8 cellular contexts compared by ENCODE assay signal in the genomic region with DNA sequence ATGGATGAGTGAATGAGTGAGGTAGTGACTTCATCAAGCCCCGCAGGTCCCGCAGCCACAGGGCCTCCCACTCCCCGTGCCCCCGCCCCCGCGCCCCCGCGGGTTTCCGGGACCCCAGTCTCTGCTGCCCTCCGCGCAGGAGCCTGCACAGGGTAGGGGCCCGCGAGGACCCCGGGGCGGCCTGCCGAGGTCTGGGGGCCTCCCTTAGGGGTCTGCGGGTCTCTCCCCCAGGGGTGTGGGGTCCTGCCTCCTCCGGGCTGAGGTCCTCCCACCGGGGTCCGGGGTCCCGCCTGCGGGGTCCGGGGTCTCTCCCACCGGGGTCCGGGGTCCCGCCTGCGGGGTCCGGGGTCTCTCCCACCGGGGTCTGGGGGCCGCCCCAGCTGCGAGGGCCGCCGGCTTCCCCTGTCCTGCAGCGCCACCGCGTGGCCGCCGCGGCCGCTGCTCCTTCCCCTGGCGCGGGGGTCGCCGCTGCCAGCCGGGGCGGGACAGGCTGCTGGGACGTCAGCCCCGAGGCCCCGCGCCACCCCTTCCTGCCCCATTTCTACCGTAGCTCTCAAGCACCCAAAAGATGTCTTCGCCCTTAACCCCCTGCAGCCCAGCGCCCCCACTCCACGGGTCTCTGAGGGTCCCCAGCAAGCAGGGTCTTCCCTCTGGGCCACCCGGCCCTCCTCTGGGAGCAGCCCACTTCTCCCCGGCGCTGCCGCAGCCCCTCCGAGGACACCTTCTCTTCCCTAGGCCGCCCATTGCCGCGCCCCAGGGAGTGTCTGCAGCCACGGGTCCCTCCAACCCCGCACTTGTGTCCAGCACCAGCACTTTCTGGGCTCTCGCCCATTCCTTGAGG. TPM values are rescaled to one million over a fixed set of nuclear protein-coding genes. Genes with fewer than 3 reads are reported as not detected.
DNase-seq lines count a peak whose midpoint lies in the region; ATAC-seq and TF ChIP-seq lines count a peak whose summit lies in the region.

No MANE protein-coding gene starts in this region.

- H3K27me3 ChIP-seq in ACC112 (ENCODE audit: insufficient read depth, low read length): no peaks in the 10 kb centered on the region
- H3K27me3 ChIP-seq in parathyroid adenoma (ENCODE audit: control insufficient read depth, insufficient read depth, low read length): no peaks in the 10 kb centered on the region

- no peaks in the 10 kb centered on the region for H3K36me3 Mint-ChIP-seq in activated CD4-positive, alpha-beta T cell treated with anti-CD3 and anti-CD28 coated beads, Interleukin-2, amount 10 ng/mL, durations not matched to agents 7 days and 5 days (ENCODE audit: low read depth)

- H3K79me2 ChIP-seq in ACC112 (ENCODE audit: control insufficient read depth, insufficient read depth, low read length, unreplicated experiment) (no peaks in the 10 kb centered on the region), parathyroid adenoma (no peaks in the 10 kb centered on the region)

- H2AFZ ChIP-seq in ACC112 (ENCODE audit: low read length, unreplicated experiment) (no peak overlapping the region), parathyroid adenoma (no peak overlapping the region)

- H3K4me3 Mint-ChIP-seq in activated CD4-positive, alpha-beta T cell treated with anti-CD3 and anti-CD28 coated beads, Interleukin-2, amount 10 ng/mL, durations not matched to agents 7 days and 5 days: no peak overlapping the region

- no peaks in the 10 kb centered on the region for H3K9me3 Mint-ChIP-seq in activated CD4-positive, alpha-beta T cell treated with anti-CD3 and anti-CD28 coated beads, Interleukin-2, amount 10 ng/mL, durations not matched to agents 7 days and 5 days

- peak; percentile 74 for TF ChIP-seq CTCF in GM20000 (IDR thresholded peaks at IDR 0.05; ENCODE audit: extremely low read depth, missing control alignments)
- peak; percentile 59 for TF ChIP-seq CTCF in parathyroid adenoma (IDR thresholded peaks at IDR 0.05)

- H3K27ac ChIP-seq in ACC112 (ENCODE audit: low read depth, low read length) (no peak overlapping the region), parathyroid adenoma (no peak overlapping the region)

- H3K27me3 Mint-ChIP-seq in activated CD4-positive, alpha-beta T cell treated with anti-CD3 and anti-CD28 coated beads, Interleukin-2, amount 10 ng/mL, durations not matched to agents 7 days and 5 days: peaks cover 2% of the 10 kb centered on the region

- ATAC-seq in esophagus mucosa (peak; percentile 27), HG03432 (IDR thresholded peaks at IDR 0.05; ENCODE audit: unreplicated experiment) (no peak)

- peaks cover 10% of the 10 kb centered on the region for H3K4me1 ChIP-seq in ACC112 (ENCODE audit: control insufficient read depth, insufficient read depth, low read length, unreplicated experiment)
- H3K4me1 ChIP-seq in parathyroid adenoma: no peaks in the 10 kb centered on the region

- no peaks in the 10 kb centered on the region for H3K36me3 ChIP-seq in ACC112 (ENCODE audit: insufficient read depth, low read length)
- H3K36me3 ChIP-seq in parathyroid adenoma (ENCODE audit: control insufficient read depth, insufficient read depth, low read length): no peaks in the 10 kb centered on the region

- POLR2A ChIA-PET in activated CD4-positive, alpha-beta T cell treated with anti-CD3 and anti-CD28 coated beads, Interleukin-2, amount 10 ng/mL, durations not matched to agents 7 days and 5 days (lab: Charles Lee): no interaction called here

- no peak overlapping the region for H3K4me2 ChIP-seq in parathyroid adenoma (ENCODE audit: low read length)

- DNase-seq in GM20000 (ENCODE audit: low spot score) (peak; percentile 88), medulla oblongata (ENCODE audit: extremely low spot score) (no peak), COR-L47 (lab: John Stamatoyannopoulos, UW) (no peak)
- DNase-seq in activated CD4-positive, alpha-beta T cell treated with anti-CD3 and anti-CD28 coated beads, Interleukin-2, amount 10 ng/mL, durations not matched to agents 7 days and 5 days: peak; percentile 37

- H3K27ac Mint-ChIP-seq in activated CD4-positive, alpha-beta T cell treated with anti-CD3 and anti-CD28 coated beads, Interleukin-2, amount 10 ng/mL, durations not matched to agents 7 days and 5 days: no peak overlapping the region

- peak overlapping the region; percentile 29; the same call in 1 of the 2 replicates for H3K4me3 ChIP-seq in ACC112 (ENCODE audit: low read depth, low read length)
- H3K4me3 ChIP-seq in parathyroid adenoma (ENCODE audit: low read depth, low read length): no peak overlapping the region

- H3K4me1 Mint-ChIP-seq in activated CD4-positive, alpha-beta T cell treated with anti-CD3 and anti-CD28 coated beads, Interleukin-2, amount 10 ng/mL, durations not matched to agents 7 days and 5 days: peaks cover 8% of the 10 kb centered on the region

- CTCF ChIA-PET in activated CD4-positive, alpha-beta T cell treated with anti-CD3 and anti-CD28 coated beads, Interleukin-2, amount 10 ng/mL, durations not matched to agents 7 days and 5 days (lab: Charles Lee): interaction anchor here (0.7 to 1.8 kb wide), 3 partner anchors 11 to 558 kb away, joined by 3 to 7 read pairs (median 3); no protein-coding TSS in a partner anchor

- no peaks in the 10 kb centered on the region for H3K9me3 ChIP-seq in parathyroid adenoma (ENCODE audit: control insufficient read depth, low read length)

- H3K9ac ChIP-seq in parathyroid adenoma: no peak overlapping the region

RNA-seq across cellular contexts. Expression of a gene that starts 10.4 kb away (rescaled TPM):
- total RNA-seq in activated CD4-positive, alpha-beta T cell treated with anti-CD3 and anti-CD28 coated beads, Interleukin-2, amount 10 ng/mL, durations not matched to agents 7 days and 5 days: 10 to 100 TPM; 31.3 to 32.9 TPM
- total RNA-seq in esophagus mucosa: 22.2 TPM

RNA-seq across cellular contexts. Expression of a gene that starts 53.7 kb away (rescaled TPM):
- total RNA-seq in activated CD4-positive, alpha-beta T cell treated with anti-CD3 and anti-CD28 coated beads, Interleukin-2, amount 10 ng/mL, durations not matched to agents 7 days and 5 days: 1 to 10 TPM; 2.8 TPM
- total RNA-seq in esophagus mucosa: 111 TPM

Comparison
In these comparisons a context has a peak if more than half of its experiments do, and no peak if none do; other contexts are left out.
1. DNase-seq: peak in GM20000 (single experiment) and activated CD4-positive, alpha-beta T cell treated with anti-CD3 and anti-CD28 coated beads, Interleukin-2, amount 10 ng/mL, durations not matched to agents 7 days and 5 days (single experiment); none in medulla oblongata (single experiment) and COR-L47 (single experiment).
2. RNA of a gene that starts 53.7 kb away (total RNA-seq): 111 TPM in esophagus mucosa (single experiment); 2.8 TPM in activated CD4-positive, alpha-beta T cell treated with anti-CD3 and anti-CD28 coated beads, Interleukin-2, amount 10 ng/mL, durations not matched to agents 7 days and 5 days; every median in the first group is over 10 times any median in the second.